Comparison of ENCODE assay signal across 23 cellular contexts in the genomic region with DNA sequence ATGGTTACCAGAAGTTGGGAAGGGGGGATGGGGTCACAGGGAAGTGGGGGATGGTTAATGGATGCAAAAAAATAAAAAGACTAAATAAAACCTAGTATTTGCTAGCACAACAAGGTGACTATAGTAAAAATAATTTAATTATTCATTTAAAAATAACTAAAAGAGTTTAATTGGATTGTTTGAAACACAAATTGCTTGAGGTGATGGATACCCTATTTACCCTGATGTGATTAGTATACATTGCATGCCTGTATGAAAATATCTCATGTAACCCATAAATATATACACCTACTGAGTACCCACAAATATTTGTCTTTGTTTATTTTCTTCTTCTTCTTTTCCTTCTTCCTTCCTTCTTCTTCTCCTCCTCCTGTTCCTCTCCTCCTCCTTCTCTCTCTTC.
"Had no signal": no experiment of that assay in that cellular context is flagged by ENCODE, and none has a peak within 500 bp of the region (broad histone marks: within the 10 kb centered on the region; RNA-seq: fewer than 3 reads in every experiment).

No MANE protein-coding gene starts in this region.

- H3K4me3 ChIP-seq: MG63, SJSA1, SK-N-MC had no signal

- H3K36me3 ChIP-seq: MG63, SJSA1 had no signal

- H3K9me3 ChIP-seq: MG63, SJSA1 had no signal

- DNase-seq: Karpas-422, KG1, MG63, NCI-H1092, NCI-H1105 treated with DMSO at 0.1 percent for 48 hours, NCI-H1417 treated with DMSO at 0.1 percent for 48 hours, NCI-H146, NCI-H1694 treated with DMSO at 0.1 percent for 48 hours, NCI-H1930, NCI-H2081, NCI-H2107, NCI-H226, NCI-H446, NCI-H510A, NCI-H524 treated with DMSO at 0.1 percent for 48 hours, NCI-H69, NCI-H774, Right ventricle myocardium superior, RPMI8226, SIG-M5 had no signal

- H3K27me3 ChIP-seq: MG63, SJSA1 had no signal

- FAIRE-seq: RCC 7860 had no signal

- H3K27ac ChIP-seq: SJSA1, SK-N-MC had no signal
